Comparison of ENCODE assay signal across 21 cellular contexts in the genomic region with DNA sequence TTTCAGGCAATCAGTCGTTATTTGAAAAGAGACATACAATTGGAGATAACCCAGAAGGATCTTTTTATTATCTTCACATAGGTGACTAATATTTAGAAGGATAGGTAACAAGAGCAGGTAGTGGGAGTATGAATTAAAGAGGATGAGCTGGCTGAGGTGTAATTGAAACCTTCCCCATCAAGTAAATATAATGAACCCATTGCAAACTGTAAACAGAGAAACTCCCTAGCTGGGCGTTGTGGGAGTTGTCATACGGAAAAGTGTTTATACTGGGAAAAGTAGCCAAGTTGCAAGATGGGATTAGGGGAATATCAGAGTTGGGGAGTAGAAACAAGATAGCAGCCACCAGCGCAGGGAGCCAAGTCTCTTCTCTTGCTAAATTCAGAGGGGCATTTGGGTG.
"Had no signal": no experiment of that assay in that cellular context is flagged by ENCODE, and none has a peak within 500 bp of the region (broad histone marks: within the 10 kb centered on the region; RNA-seq: fewer than 3 reads in every experiment).

No MANE protein-coding gene starts in this region.

- DNase-seq: activated gamma-delta T cell treated with Interleukin-2 at 50 U/mL for 16 hours; activated T-cell treated with anti-CD3 and anti-CD28 coated beads for 4 hours; amniotic stem cell; body of pancreas; central memory CD4-positive, alpha-beta T cell; cortex of kidney; effector CD8-positive, alpha-beta T cell; foreskin melanocyte; kidney glomerular epithelial cell; nephron progenitor cell; occipital lobe; SHP77 treated with DMSO at 0.1 percent for 48 hours; stimulated activated CD4-positive, alpha-beta T cell treated with anti-CD3 and anti-CD28 coated beads, Interleukin-15, amount 100 ng/mL, for 24 hours; stimulated activated CD4-positive, alpha-beta T cell treated with anti-CD3 and anti-CD28 coated beads, Interleukin-4, amount 100 ng/mL, for 1 hour; stimulated activated naive CD4-positive, alpha-beta T cell treated with Interleukin-2 at 50 U/mL for 16 hours; T-helper 17 cell; trophoblast cell; WERI-Rb-1 had no signal

- H3K4me3 ChIP-seq: body of pancreas, right atrium auricular region, suprapubic skin had no signal

- H3K27ac Mint-ChIP-seq: progenitor cell of endocrine pancreas, T-helper 17 cell had no signal

- H3K36me3 ChIP-seq: right atrium auricular region, suprapubic skin, WERI-Rb-1 had no signal

- H3K4me1 ChIP-seq: body of pancreas, right atrium auricular region, suprapubic skin had no signal

- H3K4me3 Mint-ChIP-seq: nephron progenitor cell, T-helper 17 cell had no signal

- H3K9me3 ChIP-seq: body of pancreas, right atrium auricular region, suprapubic skin had no signal

- ATAC-seq: body of pancreas, T-helper 17 cell had no signal

- H3K27ac ChIP-seq: body of pancreas, right atrium auricular region, WERI-Rb-1 had no signal

- H3K27me3 ChIP-seq: body of pancreas, right atrium auricular region, suprapubic skin had no signal

- H3K27me3 Mint-ChIP-seq: T-helper 17 cell had no signal
